Comparison of ENCODE assay signal across 7 cellular contexts in the genomic region with DNA sequence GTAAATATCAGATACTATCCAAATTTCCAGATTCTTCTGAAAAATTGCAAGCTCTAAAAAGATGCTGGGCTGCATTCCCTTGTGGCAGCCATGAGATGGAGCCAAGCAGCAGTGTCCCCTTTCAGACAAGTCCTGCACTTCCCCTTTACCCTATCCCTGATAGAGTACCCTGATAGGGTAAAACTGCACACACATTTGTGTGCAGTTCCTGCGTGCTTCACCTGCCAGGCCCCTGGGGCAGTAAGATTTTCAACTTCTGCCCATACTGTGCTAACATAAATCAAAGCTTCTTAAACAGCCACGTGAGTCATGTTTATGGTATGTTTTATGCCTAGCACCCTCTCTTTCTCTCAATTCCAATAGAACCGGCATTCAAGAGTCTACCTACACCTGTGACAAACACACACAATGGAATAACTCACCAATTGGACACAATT. TPM values are rescaled to one million over a fixed set of nuclear protein-coding genes. Genes with fewer than 3 reads are reported as not detected.
DNase-seq lines count a peak whose midpoint lies in the region; FAIRE-seq and TF ChIP-seq lines count a peak whose summit lies in the region.

No MANE protein-coding gene starts in this region.

- no peak overlapping the region for H3K4me3 ChIP-seq in OCI-LY7 (ENCODE audit: low read depth, low read length, poor library complexity, severe bottlenecking)
- H3K4me3 ChIP-seq in smooth muscle cell: no peak overlapping the region
- no peak overlapping the region for H3K4me3 ChIP-seq in ovary

- no peak for TF ChIP-seq EP300 in ovary (IDR thresholded peaks at IDR 0.05)

- no peak overlapping the region for H3K4me2 ChIP-seq in OCI-LY7 (ENCODE audit: low read length)
- H3K4me2 ChIP-seq in smooth muscle cell: no peak overlapping the region

- no peaks in the 10 kb centered on the region for H3K9me3 Mint-ChIP-seq in activated naive CD4-positive, alpha-beta T cell treated with anti-CD3 and anti-CD28 coated beads, Interleukin-2, amount 10 ng/mL, durations not matched to agents 7 days and 5 days

- no peaks in the 10 kb centered on the region for H3F3A ChIP-seq in smooth muscle cell (ENCODE audit: low read depth)

- 43% methylated on average over 3 of the region's 3 CpGs for WGBS in smooth muscle cell (ENCODE audit: low lambda C conversion rate)
- WGBS in ovary, 3 donors: 35 to 47% (median 45%) methylated on average over 3 of the region's 3 CpGs

- H3K27ac ChIP-seq in OCI-LY7 (ENCODE audit: low read depth, low read length, poor library complexity, severe bottlenecking): no peak overlapping the region
- H3K27ac ChIP-seq in smooth muscle cell (ENCODE audit: low read depth): no peak overlapping the region
- H3K27ac ChIP-seq in ovary: no peak overlapping the region

- FAIRE-seq in H54 (lab: Jason Lieb, UNC): peak; percentile 95

- H3K27me3 ChIP-seq in smooth muscle cell (ENCODE audit: low read depth) (no peaks in the 10 kb centered on the region), ovary (no peaks in the 10 kb centered on the region)

- no TSS peak for BruUV-seq in OCI-LY7 (replicated peaks; lab: Mats Ljungman, UMichigan)

- intact Hi-C loops in OCI-LY7 (cut with micrococcal nuclease; ENCODE audit: unreplicated experiment): no loop called here
- intact Hi-C loops in ovary (cut with DNase I): no loop called here

- TF ChIP-seq POLR2A in H54 (IDR thresholded peaks at IDR 0.05; ENCODE audit: low read depth, low read length) (no peak), ovary (IDR thresholded peaks at IDR 0.05) (no peak)

- H3K79me2 ChIP-seq in OCI-LY7 (ENCODE audit: insufficient read depth, low read depth, low read length): no peaks in the 10 kb centered on the region
- H3K79me2 ChIP-seq in smooth muscle cell (ENCODE audit: low read depth): no peaks in the 10 kb centered on the region

- POLR2A ChIA-PET in OCI-LY7 (lab: Charles Lee): no interaction called here

- H2AFZ ChIP-seq in OCI-LY7 (ENCODE audit: low read length) (no peak overlapping the region), smooth muscle cell (ENCODE audit: low read depth) (no peak overlapping the region)

- peak; percentile 18 for DNase-seq in H54 (ENCODE audit: insufficient read length, low spot score)
- peak; percentile 13 for DNase-seq in OCI-LY7 (ENCODE audit: low spot score)
- peak; percentile 69 for DNase-seq in fibroblast of peridontal ligament (ENCODE audit: extremely low read depth)
- DNase-seq in smooth muscle cell (lab: John Stamatoyannopoulos, UW; ENCODE audit: unreplicated experiment): no peak
- DNase-seq in ovary: no peak
- no peak for DNase-seq in NCI-H524 (lab: John Stamatoyannopoulos, UW)
- no peak for DNase-seq in activated naive CD4-positive, alpha-beta T cell treated with anti-CD3 and anti-CD28 coated beads, Interleukin-2, amount 10 ng/mL, durations not matched to agents 7 days and 5 days

- no peak overlapping the region for H3K9ac ChIP-seq in smooth muscle cell (ENCODE audit: low read depth)

- peaks cover 8% of the 10 kb centered on the region for H3K27me3 Mint-ChIP-seq in activated naive CD4-positive, alpha-beta T cell treated with anti-CD3 and anti-CD28 coated beads, Interleukin-2, amount 10 ng/mL, durations not matched to agents 7 days and 5 days

- no peak overlapping the region for H3K27ac Mint-ChIP-seq in activated naive CD4-positive, alpha-beta T cell treated with anti-CD3 and anti-CD28 coated beads, Interleukin-2, amount 10 ng/mL, durations not matched to agents 7 days and 5 days

- TF ChIP-seq CTCF in OCI-LY7 (conservative IDR thresholded peaks at IDR 0.05; ENCODE audit: low read length): peak; percentile 46; the same call in 1 of the 2 replicates
- TF ChIP-seq CTCF in smooth muscle cell (IDR thresholded peaks at IDR 0.05; ENCODE audit: borderline replicate concordance, insufficient read depth, poor library complexity, severe bottlenecking): peak; percentile 17
- no peak for TF ChIP-seq CTCF in ovary (IDR thresholded peaks at IDR 0.05)

- no peaks in the 10 kb centered on the region for H3K9me2 ChIP-seq in OCI-LY7 (ENCODE audit: insufficient read depth, low read length)

- H3K9me3 ChIP-seq in OCI-LY7 (ENCODE audit: low read length): no peaks in the 10 kb centered on the region
- H3K9me3 ChIP-seq in smooth muscle cell (replicated peaks; ENCODE audit: low read depth): no peaks in the 10 kb centered on the region
- no peaks in the 10 kb centered on the region for H3K9me3 ChIP-seq in ovary

- H3K4me1 Mint-ChIP-seq in activated naive CD4-positive, alpha-beta T cell treated with anti-CD3 and anti-CD28 coated beads, Interleukin-2, amount 10 ng/mL, durations not matched to agents 7 days and 5 days: peaks cover 2% of the 10 kb centered on the region

- no peak overlapping the region for H3K4me3 Mint-ChIP-seq in activated naive CD4-positive, alpha-beta T cell treated with anti-CD3 and anti-CD28 coated beads, Interleukin-2, amount 10 ng/mL, durations not matched to agents 7 days and 5 days

- H4K20me1 ChIP-seq in OCI-LY7 (ENCODE audit: insufficient read depth, low read length) (no peaks in the 10 kb centered on the region), smooth muscle cell (ENCODE audit: low read depth) (no peaks in the 10 kb centered on the region)

- CTCF ChIA-PET in OCI-LY7 (lab: Charles Lee; ENCODE audit: unreplicated experiment): no interaction called here
- CTCF ChIA-PET in activated naive CD4-positive, alpha-beta T cell treated with anti-CD3 and anti-CD28 coated beads, Interleukin-2, amount 10 ng/mL, durations not matched to agents 7 days and 5 days (lab: Charles Lee): no interaction called here

- no peaks in the 10 kb centered on the region for H3K36me3 ChIP-seq in OCI-LY7 (ENCODE audit: insufficient read depth, low read length)
- no peaks in the 10 kb centered on the region for H3K36me3 ChIP-seq in smooth muscle cell (ENCODE audit: low read depth)
- H3K36me3 ChIP-seq in ovary: no peaks in the 10 kb centered on the region

- H3K4me1 ChIP-seq in OCI-LY7 (ENCODE audit: insufficient read depth, low read length, poor library complexity, severe bottlenecking) (no peaks in the 10 kb centered on the region), smooth muscle cell (ENCODE audit: low read depth) (no peaks in the 10 kb centered on the region), ovary (ENCODE audit: insufficient read depth) (no peaks in the 10 kb centered on the region)

- H3K36me3 Mint-ChIP-seq in activated naive CD4-positive, alpha-beta T cell treated with anti-CD3 and anti-CD28 coated beads, Interleukin-2, amount 10 ng/mL, durations not matched to agents 7 days and 5 days: no peaks in the 10 kb centered on the region

RNA-seq across cellular contexts. Expression of a gene that starts 52.2 kb away (rescaled TPM):
- 0.57 and 0.77 TPM in 2 replicates for total RNA-seq in OCI-LY7 (2014; rRNA removed; shearing (Covaris generic))
- 0.17 and 0.36 TPM in 2 replicates for total RNA-seq in OCI-LY7 (2022)
- 5.7 and 7.7 TPM in 2 replicates for total RNA-seq in smooth muscle cell
- 2.2 and 4.9 TPM in 2 replicates for polyA plus RNA-seq in smooth muscle cell
- total RNA-seq in ovary: 10 to 100 TPM in 6 of 7 donors, 1 to 10 TPM in 1; 8.7 to 22.0 (median 17.4) TPM
- 10 to 100 TPM; 10.6 TPM for polyA plus RNA-seq in ovary

Comparison
In these comparisons a context has a peak if more than half of its experiments do, and no peak if none do; other contexts are left out.
1. DNase-seq: peak in H54 (single experiment), OCI-LY7 (single experiment) and fibroblast of peridontal ligament (single experiment); none in smooth muscle cell (single experiment), ovary (0 of 5), NCI-H524 (0 of 2) and activated naive CD4-positive, alpha-beta T cell treated with anti-CD3 and anti-CD28 coated beads, Interleukin-2, amount 10 ng/mL, durations not matched to agents 7 days and 5 days (single experiment).
2. CTCF ChIP-seq: peak in OCI-LY7 (single experiment) and smooth muscle cell (single experiment); none in ovary (0 of 3).